ENCODE assay signal across 23 cellular contexts in genomic region chr9:137613738-137614523, GRCh38. TPM values are rescaled to one million over a fixed set of nuclear protein-coding genes. Genes with fewer than 3 reads are reported as not detected.
DNase-seq lines count a peak whose midpoint lies in the region; ATAC-seq and TF ChIP-seq lines count a peak whose summit lies in the region.
"Had no signal": no experiment of that assay in that cellular context is flagged by ENCODE, and none has a peak within 500 bp of the region (broad histone marks: within the 10 kb centered on the region; RNA-seq: fewer than 3 reads in every experiment).

No MANE protein-coding gene starts in this region.

- H3K4me3 ChIP-seq in RWPE2 (ENCODE audit: severe bottlenecking) (no peak overlapping the region), esophagus (ENCODE audit: low read depth in 1 of 2, low read length in 2 of 2) (peak overlapping the region in 1 of 2 donors; percentile 47), prostate gland (no peak overlapping the region), mesendoderm (ENCODE audit: low read length) (no peak overlapping the region)
- H3K4me3 ChIP-seq: sigmoid colon, SJSA1 had no signal

- in situ Hi-C loops in GM18951 (cut with MboI; ENCODE audit: low sequenced_read_pairs, unreplicated experiment): no loop called here

- no peak overlapping the region for H4K8ac ChIP-seq in mesendoderm (ENCODE audit: low read depth, low read length)

- no peak overlapping the region for H3K9ac ChIP-seq in mesendoderm (ENCODE audit: low read length)
- H3K9ac ChIP-seq: KMS-11 had no signal

- H3K23ac ChIP-seq in mesendoderm (ENCODE audit: low read length): no peak overlapping the region

- no peak overlapping the region for H3K18ac ChIP-seq in mesendoderm (ENCODE audit: low read length)

- DNase-seq in RWPE2 (ENCODE audit: low spot score) (no peak), prostate gland (ENCODE audit: low spot score) (no peak), germinal center (ENCODE audit: low spot score) (no peak), mesendoderm (no peak)
- DNase-seq: activated CD4-positive, alpha-beta T cell treated with anti-CD3 and anti-CD28 coated beads, Interleukin-2, amount 50 U/mL, for 1 hour; activated naive CD4-positive, alpha-beta T cell treated with anti-CD3 and anti-CD28 coated beads, Interleukin-2, amount 50 U/mL, for 16 hours; activated T-cell treated with anti-CD3 and anti-CD28 coated beads for 4 hours; CD8-positive, alpha-beta memory T cell; cortex of kidney; foreskin melanocyte; H9; left cardiac atrium; NCI-H1048; NCI-H510A treated with DMSO at 0.1 percent for 48 hours; nucleus accumbens; sigmoid colon; stimulated activated CD4-positive, alpha-beta T cell treated with anti-CD3 and anti-CD28 coated beads, Interleukin-1b, Interleukin-23, amount 100 ng/mL, for 48 hours had no signal

- peaks cover 34% of the 10 kb centered on the region for H3K4me1 ChIP-seq in RWPE2 (ENCODE audit: insufficient read depth, poor library complexity, severe bottlenecking)
- peaks cover 2 to 35% of the 10 kb centered on the region in 2 donors for H3K4me1 ChIP-seq in esophagus (ENCODE audit: control insufficient read depth in 2 of 2, insufficient read depth in 2 of 2, low read length in 1 of 2)
- peaks cover 33% of the 10 kb centered on the region for H3K4me1 ChIP-seq in prostate gland (replicated peaks)
- peaks cover 5% of the 10 kb centered on the region for H3K4me1 ChIP-seq in mesendoderm (ENCODE audit: control insufficient read depth, low read depth, low read length)

- H4K5ac ChIP-seq in mesendoderm (ENCODE audit: low read length): no peak overlapping the region

- H3K9me3 ChIP-seq in RWPE2 (ENCODE audit: severe bottlenecking): no peaks in the 10 kb centered on the region
- no peaks in the 10 kb centered on the region for H3K9me3 ChIP-seq in esophagus (ENCODE audit: control insufficient read depth in 2 of 2, insufficient read depth in 1 of 2, low read depth in 1 of 2, low read length in 1 of 2)
- H3K9me3 ChIP-seq in prostate gland: no peaks in the 10 kb centered on the region
- H3K9me3 ChIP-seq: sigmoid colon, SJSA1 had no signal

- H3K36me3 ChIP-seq in RWPE2 (ENCODE audit: low read depth) (peaks cover 52% of the 10 kb centered on the region), esophagus (ENCODE audit: control insufficient read depth in 2 of 2, insufficient read depth in 2 of 2, low read length in 1 of 2) (peaks cover 0 to 36% of the 10 kb centered on the region in 2 donors), prostate gland (peaks cover 0 to 6% of the 10 kb centered on the region in 2 donors), mesendoderm (ENCODE audit: control insufficient read depth, insufficient read depth, low read length) (peaks cover 4% of the 10 kb centered on the region)

- H3K56ac ChIP-seq in mesendoderm (ENCODE audit: low read length): no peak overlapping the region

- no peaks in the 10 kb centered on the region for H3K27me3 ChIP-seq in RWPE2 (ENCODE audit: insufficient read depth, poor library complexity, severe bottlenecking)
- no peaks in the 10 kb centered on the region for H3K27me3 ChIP-seq in esophagus (ENCODE audit: control insufficient read depth in 1 of 2, insufficient read depth in 2 of 2, low read length in 2 of 2)
- no peaks in the 10 kb centered on the region for H3K27me3 ChIP-seq in prostate gland (replicated peaks; ENCODE audit: insufficient read depth)
- H3K27me3 ChIP-seq in mesendoderm (ENCODE audit: insufficient read depth, low read length, poor library complexity): no peaks in the 10 kb centered on the region
- H3K27me3 ChIP-seq: sigmoid colon, SJSA1 had no signal

- peaks cover 11% of the 10 kb centered on the region for H3K79me1 ChIP-seq in mesendoderm (ENCODE audit: low read length)

- WGBS in esophagus, 2 donors: 92 to 93% methylated on average over 27 of the region's 27 CpGs
- WGBS in prostate gland: 90% methylated on average over 26 of the region's 27 CpGs
- WGBS in mesendoderm (ENCODE audit: extremely low coverage, insufficient coverage, low lambda C conversion rate): no CpG with 5 or more reads among the region's 27 CpGs

- H2BK120ac ChIP-seq in mesendoderm (ENCODE audit: low read depth, low read length): no peak overlapping the region

- no peak overlapping the region for H3K4ac ChIP-seq in mesendoderm (ENCODE audit: low read depth, low read length)

- intact Hi-C loops in prostate gland (cut with DNase I): no loop called here

- TF ChIP-seq POLR2A in GM18951 (IDR thresholded peaks at IDR 0.05; ENCODE audit: extremely low read depth, insufficient read depth, insufficient read length): peak; percentile 28
- no peak for TF ChIP-seq POLR2A in prostate gland (IDR thresholded peaks at IDR 0.05)

- peaks cover 16% of the 10 kb centered on the region for H3K79me2 ChIP-seq in mesendoderm (ENCODE audit: control insufficient read depth, insufficient read depth, low read length)

- ATAC-seq in RWPE2 (ENCODE audit: low read depth): no peak
- ATAC-seq in HG02840 (IDR thresholded peaks at IDR 0.05; ENCODE audit: low FRiP score, unreplicated experiment): no peak
- ATAC-seq in GM21619 (IDR thresholded peaks at IDR 0.05; ENCODE audit: unreplicated experiment): no peak
- ATAC-seq: left cardiac atrium had no signal

- peak overlapping the region; percentile 99 for H3K27ac ChIP-seq in RWPE2 (ENCODE audit: poor library complexity, severe bottlenecking)
- H3K27ac ChIP-seq in esophagus (ENCODE audit: low read depth in 2 of 2, low read length in 1 of 2): peak overlapping the region; percentile 93 to 99
- peak overlapping the region; percentile 87 to 88 for H3K27ac ChIP-seq in prostate gland
- no peak overlapping the region for H3K27ac ChIP-seq in mesendoderm (ENCODE audit: low read depth, low read length)
- H3K27ac ChIP-seq: KMS-11 had no signal

- no peak overlapping the region for H2BK15ac ChIP-seq in mesendoderm (replicated peaks; ENCODE audit: low read depth)

- no peak overlapping the region for H3K4me2 ChIP-seq in mesendoderm (ENCODE audit: low read length)
- H3K4me2 ChIP-seq: KMS-11 had no signal

- H2BK5ac ChIP-seq in mesendoderm (ENCODE audit: low read length): no peak overlapping the region

- TF ChIP-seq CTCF in RWPE2 (IDR thresholded peaks at IDR 0.05; ENCODE audit: poor library complexity, severe bottlenecking) (no peak), prostate gland (IDR thresholded peaks at IDR 0.05) (no peak)

- no peak overlapping the region for H2AK5ac ChIP-seq in mesendoderm (ENCODE audit: low read length)

RNA-seq across cellular contexts. Expression of gene EHMT1, which starts 4.9 kb away (rescaled TPM):
- polyA plus RNA-seq in esophagus: 10 to 100 TPM; 26.6 to 42.3 TPM
- total RNA-seq in prostate gland: 100 to 1,000 TPM in 1 of 2 donors, 10 to 100 TPM in 1; 81.3 to 149 TPM
- polyA plus RNA-seq in mesendoderm (2013, experiment 1 of 2): 64.8 TPM
- 67.8 TPM for polyA plus RNA-seq in mesendoderm (2013, experiment 2 of 2)

RNA-seq across cellular contexts. Expression of gene ARRDC1, which starts 8.4 kb away (rescaled TPM):
- 100 to 1,000 TPM in 1 of 2 donors, 10 to 100 TPM in 1; 68.5 to 207 TPM for polyA plus RNA-seq in esophagus
- total RNA-seq in prostate gland: 100 to 1,000 TPM; 123 to 126 TPM
- 12.8 TPM for polyA plus RNA-seq in mesendoderm (2013, experiment 1 of 2)
- polyA plus RNA-seq in mesendoderm (2013, experiment 2 of 2): 11.7 TPM

RNA-seq across cellular contexts. Expression of gene ZMYND19, which starts 23.6 kb away (rescaled TPM):
- polyA plus RNA-seq in esophagus: 10 to 100 TPM; 25.9 to 33.2 TPM
- 10 to 100 TPM; 20.8 to 34.8 TPM for total RNA-seq in prostate gland
- polyA plus RNA-seq in mesendoderm (2013, experiment 1 of 2): 30.2 TPM
- 29.7 TPM for polyA plus RNA-seq in mesendoderm (2013, experiment 2 of 2)

RNA-seq across cellular contexts. Expression of gene DPH7, which starts 35.2 kb away (rescaled TPM):
- polyA plus RNA-seq in esophagus: 10 to 100 TPM; 20.5 to 36.0 TPM
- total RNA-seq in prostate gland: 10 to 100 TPM; 34.3 to 62.4 TPM
- 31.5 TPM for polyA plus RNA-seq in mesendoderm (2013, experiment 1 of 2)
- 31.5 TPM for polyA plus RNA-seq in mesendoderm (2013, experiment 2 of 2)
